20 cellular contexts compared by ENCODE assay signal in genomic region chr1:228337031-228337564, GRCh38.
DNase-seq lines count a peak whose midpoint lies in the region; ATAC-seq, FAIRE-seq and TF ChIP-seq lines count a peak whose summit lies in the region.
"Had no signal": no experiment of that assay in that cellular context is flagged by ENCODE, and none has a peak within 500 bp of the region (broad histone marks: within the 10 kb centered on the region; RNA-seq: fewer than 3 reads in every experiment).

No MANE protein-coding gene starts in this region.

- H3K4me3 Mint-ChIP-seq in Calu3 (ENCODE audit: low read depth, unreplicated experiment), result no peak overlapping the region
- H3K4me3 Mint-ChIP-seq in stimulated activated naive CD8-positive, alpha-beta T cell treated with anti-CD3 and anti-CD28 coated beads, Interleukin-15, amount 100 ng/mL, for 72 hours, result no peak overlapping the region
- H3K4me3 Mint-ChIP-seq: CD4-positive, alpha-beta memory T cell; dendritic cell treated with granulocyte-macrophage colony-stimulating factor and Interleukin-4, amounts not matched to agents 40 ng/mL and 50 ng/mL, for 4 days had no signal

- DNase-seq in Calu3 (peak; percentile 0), body of pancreas (peak in 3 of 4 donors; percentile 3 to 6 (median 4)), lower lobe of right lung (peak; percentile 35), sigmoid colon (peak; percentile 60), AG08395 (ENCODE audit: low spot score) (no peak), GM19239 (ENCODE audit: insufficient read length, low spot score) (no peak)
- DNase-seq in stimulated activated naive CD8-positive, alpha-beta T cell treated with anti-CD3 and anti-CD28 coated beads, Interleukin-15, amount 100 ng/mL, for 72 hours, result no peak
- DNase-seq: CD4-positive, alpha-beta memory T cell; DMS53; GF-D8; NCI-H1092 treated with DMSO at 0.1 percent for 48 hours; NCI-H2029 treated with DMSO at 0.1 percent for 48 hours; NCI-H226; NCI-H82; stimulated activated CD4-positive, alpha-beta T cell treated with anti-CD3 and anti-CD28 coated beads, Interleukin-15, amount 100 ng/mL, for 24 hours had no signal

- CTCF ChIA-PET in Calu3 (lab: Charles Lee), result no interaction called here

- no peak for TF ChIP-seq EP300 in sigmoid colon (IDR thresholded peaks at IDR 0.05)

- TF ChIP-seq POLR2A in body of pancreas (IDR thresholded peaks at IDR 0.05) (no peak), sigmoid colon (IDR thresholded peaks at IDR 0.05) (no peak)

- BruUV-seq in Calu3 (replicated peaks; lab: Mats Ljungman, UMichigan), result no TSS peak

- TF ChIP-seq CTCF in Calu3 (IDR thresholded peaks at IDR 0.05; ENCODE audit: unreplicated experiment), result no peak
- TF ChIP-seq CTCF in body of pancreas (IDR thresholded peaks at IDR 0.05), result no peak
- TF ChIP-seq CTCF in lower lobe of right lung (IDR thresholded peaks at IDR 0.05), result no peak
- no peak for TF ChIP-seq CTCF in sigmoid colon (IDR thresholded peaks at IDR 0.05)

- H3K27ac ChIP-seq in body of pancreas, result no peak overlapping the region
- H3K27ac ChIP-seq in lower lobe of right lung, result no peak overlapping the region
- no peak overlapping the region for H3K27ac ChIP-seq in sigmoid colon
- H3K27ac ChIP-seq: breast epithelium, HL-60, vagina had no signal

- H3K27me3 ChIP-seq in body of pancreas (no peaks in the 10 kb centered on the region), lower lobe of right lung (ENCODE audit: low read depth) (no peaks in the 10 kb centered on the region), sigmoid colon (no peaks in the 10 kb centered on the region)
- H3K27me3 ChIP-seq: breast epithelium, vagina had no signal

- no peaks in the 10 kb centered on the region for H3K9me3 ChIP-seq in body of pancreas
- no peaks in the 10 kb centered on the region for H3K9me3 ChIP-seq in lower lobe of right lung
- H3K9me3 ChIP-seq in sigmoid colon, result no peaks in the 10 kb centered on the region
- H3K9me3 ChIP-seq: breast epithelium, vagina had no signal

- H3K27me3 Mint-ChIP-seq in Calu3 (ENCODE audit: unreplicated experiment), result no peaks in the 10 kb centered on the region
- no peaks in the 10 kb centered on the region for H3K27me3 Mint-ChIP-seq in stimulated activated naive CD8-positive, alpha-beta T cell treated with anti-CD3 and anti-CD28 coated beads, Interleukin-15, amount 100 ng/mL, for 72 hours
- H3K27me3 Mint-ChIP-seq: CD4-positive, alpha-beta memory T cell; dendritic cell treated with granulocyte-macrophage colony-stimulating factor and Interleukin-4, amounts not matched to agents 40 ng/mL and 50 ng/mL, for 4 days had no signal

- no peaks in the 10 kb centered on the region for H3K4me1 Mint-ChIP-seq in Calu3 (ENCODE audit: low read depth, unreplicated experiment)
- H3K4me1 Mint-ChIP-seq in stimulated activated naive CD8-positive, alpha-beta T cell treated with anti-CD3 and anti-CD28 coated beads, Interleukin-15, amount 100 ng/mL, for 72 hours, result peaks cover 5% of the 10 kb centered on the region
- H3K4me1 Mint-ChIP-seq: CD4-positive, alpha-beta memory T cell had no signal

- 81 to 91% methylated on average over 7 to 14 of the region's 15 CpGs for WGBS in body of pancreas, 2 donors
- WGBS in sigmoid colon, 2 donors, result 93 to 96% methylated on average over 15 of the region's 15 CpGs

- ATAC-seq in body of pancreas (no peak), lower lobe of right lung (no peak)
- ATAC-seq in stimulated activated naive CD8-positive, alpha-beta T cell treated with anti-CD3 and anti-CD28 coated beads, Interleukin-15, amount 100 ng/mL, for 72 hours, result no peak

- H3K9me3 Mint-ChIP-seq in Calu3 (ENCODE audit: low read depth, unreplicated experiment), result no peaks in the 10 kb centered on the region
- H3K9me3 Mint-ChIP-seq in stimulated activated naive CD8-positive, alpha-beta T cell treated with anti-CD3 and anti-CD28 coated beads, Interleukin-15, amount 100 ng/mL, for 72 hours, result no peaks in the 10 kb centered on the region
- H3K9me3 Mint-ChIP-seq: CD4-positive, alpha-beta memory T cell; dendritic cell treated with granulocyte-macrophage colony-stimulating factor and Interleukin-4, amounts not matched to agents 40 ng/mL and 50 ng/mL, for 4 days had no signal

- no peak overlapping the region for H3K27ac Mint-ChIP-seq in Calu3 (ENCODE audit: unreplicated experiment)
- H3K27ac Mint-ChIP-seq in stimulated activated naive CD8-positive, alpha-beta T cell treated with anti-CD3 and anti-CD28 coated beads, Interleukin-15, amount 100 ng/mL, for 72 hours, result no peak overlapping the region
- H3K27ac Mint-ChIP-seq: CD4-positive, alpha-beta memory T cell; dendritic cell treated with granulocyte-macrophage colony-stimulating factor and Interleukin-4, amounts not matched to agents 40 ng/mL and 50 ng/mL, for 4 days had no signal

- intact Hi-C loops in Calu3 (cut with micrococcal nuclease; ENCODE audit: unreplicated experiment), result no loop called here
- intact Hi-C loops in body of pancreas (cut with DNase I), result no loop called here
- intact Hi-C loops in lower lobe of right lung (cut with DNase I), result no loop called here
- intact Hi-C loops in sigmoid colon (cut with DNase I), result no loop called here

- no peak for FAIRE-seq in GM19239 (lab: Jason Lieb, UNC)
- FAIRE-seq: H1 had no signal

- H3K4me1 ChIP-seq in body of pancreas (no peaks in the 10 kb centered on the region), lower lobe of right lung (no peaks in the 10 kb centered on the region), sigmoid colon (no peaks in the 10 kb centered on the region)
- H3K4me1 ChIP-seq: breast epithelium, vagina had no signal

- no peaks in the 10 kb centered on the region for H3K36me3 ChIP-seq in body of pancreas (replicated peaks in 1 of 2; ENCODE audit: insufficient read depth in 1 of 2, low read depth in 2 of 2)
- H3K36me3 ChIP-seq in lower lobe of right lung, result peaks cover 38% of the 10 kb centered on the region
- peaks cover 0 to 7% (median 0%) of the 10 kb centered on the region in 4 donors for H3K36me3 ChIP-seq in sigmoid colon
- H3K36me3 ChIP-seq: breast epithelium had no signal

- H3K4me3 ChIP-seq in body of pancreas (no peak overlapping the region), lower lobe of right lung (no peak overlapping the region), sigmoid colon (no peak overlapping the region)
- H3K4me3 ChIP-seq: breast epithelium, vagina had no signal

- peaks cover 3% of the 10 kb centered on the region for H3K36me3 Mint-ChIP-seq in Calu3 (ENCODE audit: insufficient read depth, unreplicated experiment)

Comparison
In these comparisons a context has a peak if more than half of its experiments do, and no peak if none do; other contexts are left out.
1. DNase-seq: peak in Calu3 (single experiment), body of pancreas (3 of 4), lower lobe of right lung (single experiment) and sigmoid colon (single experiment); none in stimulated activated naive CD8-positive, alpha-beta T cell treated with anti-CD3 and anti-CD28 coated beads, Interleukin-15, amount 100 ng/mL, for 72 hours (0 of 2), AG08395 (single experiment) and GM19239 (single experiment).